13 cellular contexts compared by ENCODE assay signal in the genomic region with DNA sequence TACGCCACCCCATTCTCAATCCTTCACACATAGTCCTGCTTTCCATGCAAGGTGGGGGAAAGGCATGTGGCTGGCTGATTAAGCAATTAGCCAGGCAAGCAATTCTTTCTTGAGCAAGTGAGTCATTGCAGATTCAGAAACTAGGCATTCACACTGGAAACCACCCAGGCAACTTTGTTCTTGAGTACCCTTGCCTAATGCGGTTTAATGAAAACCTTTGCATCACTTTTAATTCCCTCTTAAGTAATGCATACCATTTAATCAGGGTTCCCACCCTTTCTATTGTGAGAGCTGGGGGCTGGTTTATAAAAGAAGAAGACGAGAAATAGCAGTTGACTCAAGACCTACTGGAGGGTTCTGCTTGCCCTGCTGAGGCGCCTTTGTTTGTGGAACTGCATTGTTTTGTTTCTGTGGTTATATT. TPM values are rescaled to one million over a fixed set of nuclear protein-coding genes. Genes with fewer than 3 reads are reported as not detected.
DNase-seq lines count a peak whose midpoint lies in the region; ATAC-seq and TF ChIP-seq lines count a peak whose summit lies in the region.
"Had no signal": no experiment of that assay in that cellular context is flagged by ENCODE, and none has a peak within 500 bp of the region (broad histone marks: within the 10 kb centered on the region; RNA-seq: fewer than 3 reads in every experiment).

No MANE protein-coding gene starts in this region.

- DNase-seq in AG10803 (ENCODE audit: low read depth) = peak; percentile 97
- DNase-seq in LHCN-M2 (ENCODE audit: low read depth) = peak; percentile 74
- DNase-seq in astrocyte of the spinal cord (ENCODE audit: low read depth, low spot score) = peak; percentile 94
- peak; percentile 95 for DNase-seq in kidney glomerular epithelial cell (lab: John Stamatoyannopoulos, UW)
- DNase-seq in stimulated activated naive CD4-positive, alpha-beta T cell treated with Interleukin-2 at 50 U/mL for 16 hours (lab: John Stamatoyannopoulos, UW) = no peak
- DNase-seq in NCI-H1092 (lab: John Stamatoyannopoulos, UW) = no peak
- no peak for DNase-seq in Peyer's patch
- DNase-seq: activated T-cell treated with anti-CD3 and anti-CD28 coated beads, Interleukin-2, amount 50 U/mL, for 1 hour; COR-L47; effector CD8-positive, alpha-beta T cell; NCI-H1417 treated with DMSO at 0.1 percent for 48 hours had no signal

- no peak for TF ChIP-seq POLR2A in Peyer's patch (IDR thresholded peaks at IDR 0.05)

- no peaks in the 10 kb centered on the region for H3K36me3 ChIP-seq in Peyer's patch
- H3K36me3 ChIP-seq: thoracic aorta had no signal

- H3K4me3 ChIP-seq in AG10803 (ENCODE audit: low read length) = no peak overlapping the region
- H3K4me3 ChIP-seq in astrocyte of the spinal cord (ENCODE audit: low read depth, low read length) = no peak overlapping the region
- no peak overlapping the region for H3K4me3 ChIP-seq in Peyer's patch
- H3K4me3 ChIP-seq: thoracic aorta had no signal

- no peaks in the 10 kb centered on the region for H3K27me3 ChIP-seq in Peyer's patch

- no peak overlapping the region for H3K27ac ChIP-seq in Peyer's patch
- H3K27ac ChIP-seq: thoracic aorta had no signal

- no peak for ATAC-seq in HG03039 (IDR thresholded peaks at IDR 0.05; ENCODE audit: unreplicated experiment)

- in situ Hi-C loops in astrocyte of the spinal cord (cut with HindIII; ENCODE audit: low sequenced_read_pairs) = no loop called here

- H3K9me3 ChIP-seq in Peyer's patch = no peaks in the 10 kb centered on the region
- H3K9me3 ChIP-seq: thoracic aorta had no signal

- no peak for TF ChIP-seq CTCF in AG10803 (conservative IDR thresholded peaks at IDR 0.05; ENCODE audit: low read length)
- no peak for TF ChIP-seq CTCF in astrocyte of the spinal cord (IDR thresholded peaks at IDR 0.05; ENCODE audit: low read depth, low read length)
- TF ChIP-seq CTCF in Peyer's patch (IDR thresholded peaks at IDR 0.05) = no peak

- H3K4me1 ChIP-seq in Peyer's patch = no peaks in the 10 kb centered on the region

RNA-seq across cellular contexts. Expression of a gene that starts 49.0 kb away (rescaled TPM):
- total RNA-seq in LHCN-M2 (2014; rRNA removed) = not detected in 2 replicates
- not detected for polyA plus RNA-seq in LHCN-M2 (2012)
- 10 to 100 TPM in 2 of 4 donors, 1 to 10 TPM in 2; 4.0 to 57.8 (median 10.3) TPM for total RNA-seq in Peyer's patch

Comparison
In these comparisons a context has a peak if more than half of its experiments do, and no peak if none do; other contexts are left out.
1. DNase-seq: peak in AG10803 (single experiment), LHCN-M2 (single experiment), astrocyte of the spinal cord (single experiment) and kidney glomerular epithelial cell (single experiment); none in stimulated activated naive CD4-positive, alpha-beta T cell treated with Interleukin-2 at 50 U/mL for 16 hours (single experiment), NCI-H1092 (single experiment) and Peyer's patch (0 of 3).